1 cellular context compared by ENCODE assay signal in genomic region chr17:38883592-38884526, GRCh38.
TF ChIP-seq lines count a peak whose summit lies in the region.

No MANE protein-coding gene starts in this region.

TF ChIP-seq in IMR-90, 13 proteins besides CTCF, POLR2A, EP300 and RAD21 (continued from another document):
- no peak for TF ChIP-seq NFE2L2 (IDR thresholded peaks at IDR 0.05; ENCODE audit: low read depth, low read length)
- TF ChIP-seq MAZ (IDR thresholded peaks at IDR 0.05; ENCODE audit: borderline replicate concordance, low read depth, low read length): no peak
- no peak for TF ChIP-seq CEBPB (IDR thresholded peaks at IDR 0.05; ENCODE audit: low read depth, low read length)
- TF ChIP-seq RCOR1 (IDR thresholded peaks at IDR 0.05; ENCODE audit: insufficient replicate concordance, low read length): no peak
- TF ChIP-seq SMC3 (IDR thresholded peaks at IDR 0.05; ENCODE audit: low read depth, low read length): no peak
- no peak for TF ChIP-seq ELK1 (IDR thresholded peaks at IDR 0.05; ENCODE audit: borderline replicate concordance, low read depth, low read length)
- no peak for TF ChIP-seq FOS (IDR thresholded peaks at IDR 0.05; ENCODE audit: low read depth, low read length)
- TF ChIP-seq BHLHE40 (IDR thresholded peaks at IDR 0.05; ENCODE audit: low read depth, low read length): no peak
